In the genomic region with DNA sequence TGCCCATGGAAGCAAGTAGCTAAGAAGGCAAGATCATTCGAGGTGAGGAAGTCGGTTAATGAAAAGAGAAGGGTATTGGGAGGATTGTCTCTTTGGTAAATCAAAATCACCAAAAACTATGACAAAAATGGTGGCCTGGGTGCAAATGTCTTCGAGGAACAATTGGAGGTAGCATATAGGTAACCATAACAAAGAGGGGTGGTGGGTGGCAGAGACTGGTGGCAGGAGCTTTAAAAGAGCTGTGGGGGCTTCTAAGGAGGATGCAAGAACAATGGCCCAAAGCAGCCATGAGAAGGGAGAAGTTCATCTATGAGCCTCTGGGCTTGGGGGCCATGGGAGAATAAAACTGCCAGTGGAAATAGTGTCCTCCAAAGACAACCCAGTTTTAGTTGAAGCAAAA, we compare ENCODE assay signal across 9 cellular contexts.
"Had no signal": no experiment of that assay in that cellular context is flagged by ENCODE, and none has a peak within 500 bp of the region (broad histone marks: within the 10 kb centered on the region; RNA-seq: fewer than 3 reads in every experiment).

No MANE protein-coding gene starts in this region.

- H3K9ac ChIP-seq: GM23248 had no signal

- H3K4me1 ChIP-seq: HAP-1 had no signal

- H3K27ac Mint-ChIP-seq: HFFc6 had no signal

- H3K4me3 ChIP-seq: GM23248, HAP-1, K562 had no signal

- H3K36me3 ChIP-seq: HAP-1 had no signal

- ATAC-seq: HCT116, K562 had no signal

- H2AFZ ChIP-seq: GM23248 had no signal

- H3K27ac ChIP-seq: GM23248 had no signal

- DNase-seq: GM23248, GOT3, H7, HFFc6, IMR-90, KG1 had no signal

- H3K9me3 ChIP-seq: HAP-1 had no signal

- H3K4me3 Mint-ChIP-seq: HFFc6 had no signal
